8 cellular contexts compared by ENCODE assay signal in the genomic region with DNA sequence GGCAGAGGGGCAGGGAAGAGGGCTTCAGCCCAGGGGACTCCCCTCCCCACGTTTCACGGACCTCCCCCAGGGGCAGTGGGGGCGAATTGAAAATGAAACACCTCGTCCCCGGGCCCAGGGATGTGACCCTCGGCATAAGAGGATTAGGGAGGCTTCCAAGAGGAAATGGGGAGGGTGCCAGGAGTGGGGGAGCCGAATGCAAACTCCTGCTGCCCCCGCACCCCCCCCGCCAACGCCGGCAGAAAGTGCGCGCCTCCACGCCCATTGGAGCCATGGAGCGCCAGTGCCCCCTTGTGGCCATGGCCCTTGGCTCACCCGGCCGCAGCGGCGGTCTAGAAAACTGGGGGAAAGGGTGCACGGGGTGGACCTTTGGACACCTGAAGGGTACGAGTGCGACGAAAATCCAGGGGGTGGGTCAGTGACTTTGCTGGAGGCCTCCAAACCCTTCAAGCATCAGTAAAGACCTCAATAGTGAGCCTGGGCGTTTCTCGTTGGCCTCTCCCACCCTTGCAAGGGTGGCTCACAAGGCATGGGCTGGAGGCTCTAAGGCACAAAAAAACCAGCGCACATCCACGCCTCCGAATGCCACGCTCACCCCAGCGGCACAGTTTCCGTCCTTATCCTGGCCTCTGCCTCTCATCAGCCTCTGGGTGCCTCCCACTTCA.
A peak's percentile ranks its signal among the peaks of the same experiment; 100 is the strongest.
DNase-seq lines count a peak whose midpoint lies in the region; ATAC-seq and TF ChIP-seq lines count a peak whose summit lies in the region.

No MANE protein-coding gene starts in this region.

- H3K4me3 ChIP-seq in fibroblast of pulmonary artery (replicated peaks; ENCODE audit: low read depth, low read length) (peak overlapping the region; percentile 52), neural cell (ENCODE audit: low read length) (peak overlapping the region; percentile 51)

- WGBS in H9 (ENCODE audit: extremely low coverage, insufficient read length, low lambda C conversion rate), result no CpG with 5 or more reads among the region's 31 CpGs

- peak overlapping the region; percentile 26 for H3K4me3 Mint-ChIP-seq in Calu3 (ENCODE audit: low read depth, unreplicated experiment)
- peak overlapping the region; percentile 41 to 75 for H3K4me3 Mint-ChIP-seq in H9
- peak overlapping the region; percentile 22 to 44 for H3K4me3 Mint-ChIP-seq in activated T-cell treated with anti-CD3 and anti-CD28 coated beads, Interleukin-2, amount 50 U/mL, for 72 hours
- H3K4me3 Mint-ChIP-seq in stimulated activated naive CD8-positive, alpha-beta T cell treated with anti-CD3 and anti-CD28 coated beads, Interleukin-15, amount 100 ng/mL, for 72 hours, result peak overlapping the region; percentile 33 to 44

- H3K4me1 Mint-ChIP-seq in Calu3 (ENCODE audit: low read depth, unreplicated experiment) (peaks cover 4% of the 10 kb centered on the region), H9 (peaks cover 6 to 27% of the 10 kb centered on the region in 2 experiments)
- no peaks in the 10 kb centered on the region for H3K4me1 Mint-ChIP-seq in activated T-cell treated with anti-CD3 and anti-CD28 coated beads, Interleukin-2, amount 50 U/mL, for 72 hours (ENCODE audit: low read depth)
- H3K4me1 Mint-ChIP-seq in stimulated activated naive CD8-positive, alpha-beta T cell treated with anti-CD3 and anti-CD28 coated beads, Interleukin-15, amount 100 ng/mL, for 72 hours, result no peaks in the 10 kb centered on the region

- H3K23me2 ChIP-seq in H9 (ENCODE audit: insufficient read length, low read depth, low read length, poor library complexity, severe bottlenecking), result no peaks in the 10 kb centered on the region

- H4K8ac ChIP-seq in H9 (replicated peaks; ENCODE audit: insufficient read length, low read depth, low read length), result no peak overlapping the region

- H3K4me2 ChIP-seq in H9 (ENCODE audit: insufficient read depth, insufficient read length, low read length) (peak overlapping the region; percentile 46), neural cell (ENCODE audit: low read length) (no peak overlapping the region)

- H2BK12ac ChIP-seq in H9 (ENCODE audit: insufficient read length, low read depth, low read length), result no peak overlapping the region

- H3K27me3 Mint-ChIP-seq in Calu3 (ENCODE audit: unreplicated experiment), result peaks cover 8% of the 10 kb centered on the region
- H3K27me3 Mint-ChIP-seq in H9 (ENCODE audit: low read depth), result peaks cover 94% of the 10 kb centered on the region
- H3K27me3 Mint-ChIP-seq in activated T-cell treated with anti-CD3 and anti-CD28 coated beads, Interleukin-2, amount 50 U/mL, for 72 hours (ENCODE audit: low read depth), result peaks cover 42% of the 10 kb centered on the region
- H3K27me3 Mint-ChIP-seq in stimulated activated naive CD8-positive, alpha-beta T cell treated with anti-CD3 and anti-CD28 coated beads, Interleukin-15, amount 100 ng/mL, for 72 hours, result no peaks in the 10 kb centered on the region

- no peak overlapping the region for H4K91ac ChIP-seq in H9 (ENCODE audit: insufficient read length, low read depth, low read length)

- H3K27ac ChIP-seq in H9 (ENCODE audit: insufficient read length, low read depth, low read length) (no peak overlapping the region), neural cell (ENCODE audit: low read length) (no peak overlapping the region)

- no peak overlapping the region for H3K56ac ChIP-seq in H9 (ENCODE audit: insufficient read length, low read depth, low read length)

- H3K27me3 ChIP-seq in H9 (ENCODE audit: insufficient read depth, low read length) (peaks cover 26% of the 10 kb centered on the region), neural cell (ENCODE audit: insufficient read depth, low read depth, low read length) (no peaks in the 10 kb centered on the region)

- H3K18ac ChIP-seq in H9 (ENCODE audit: insufficient read length, low read depth, low read length), result no peak overlapping the region

- no peak overlapping the region for H2BK20ac ChIP-seq in H9 (ENCODE audit: low read depth, low read length, poor library complexity, severe bottlenecking)

- H4K5ac ChIP-seq in H9 (ENCODE audit: insufficient read length, low read depth, low read length), result no peak overlapping the region

- H3T11ph ChIP-seq in H9 (ENCODE audit: low read length), result no peak overlapping the region

- no peak overlapping the region for H3K4ac ChIP-seq in H9 (ENCODE audit: low read depth, low read length)

- H2BK120ac ChIP-seq in H9 (ENCODE audit: low read depth, low read length, poor library complexity, severe bottlenecking), result no peak overlapping the region

- peak; percentile 76 for DNase-seq in Calu3
- no peak for DNase-seq in H9
- DNase-seq in NCI-H774 (lab: John Stamatoyannopoulos, UW), result peak; percentile 1
- DNase-seq in activated T-cell treated with anti-CD3 and anti-CD28 coated beads, Interleukin-2, amount 50 U/mL, for 72 hours, result peak; percentile 60 to 62
- DNase-seq in fibroblast of pulmonary artery (ENCODE audit: low read depth), result peak; percentile 36
- peak; percentile 31 to 48 for DNase-seq in stimulated activated naive CD8-positive, alpha-beta T cell treated with anti-CD3 and anti-CD28 coated beads, Interleukin-15, amount 100 ng/mL, for 72 hours

- H3F3A ChIP-seq in neural cell (ENCODE audit: insufficient read depth, low read length, poor library complexity, severe bottlenecking), result no peaks in the 10 kb centered on the region

- H3K9ac ChIP-seq in H9 (ENCODE audit: extremely low read depth, insufficient read length, low read length) (no peak overlapping the region), neural cell (ENCODE audit: low read length) (no peak overlapping the region)

- H3K36me3 Mint-ChIP-seq in Calu3 (ENCODE audit: insufficient read depth, unreplicated experiment), result no peaks in the 10 kb centered on the region
- H3K36me3 Mint-ChIP-seq in H9 (ENCODE audit: insufficient read depth in 1 of 3, low read depth in 3 of 3), result peaks cover 0 to 5% (median 0%) of the 10 kb centered on the region in 3 experiments; a peak in 2 of 7 replicates
- no peaks in the 10 kb centered on the region for H3K36me3 Mint-ChIP-seq in activated T-cell treated with anti-CD3 and anti-CD28 coated beads, Interleukin-2, amount 50 U/mL, for 72 hours (ENCODE audit: insufficient read depth in 2 of 2)

- H3K36me3 ChIP-seq in neural cell (ENCODE audit: insufficient read depth, low read length), result no peaks in the 10 kb centered on the region

- H4K20me1 ChIP-seq in H9 (ENCODE audit: control insufficient read depth, insufficient read depth, insufficient read length), result no peaks in the 10 kb centered on the region
- H4K20me1 ChIP-seq in neural cell (ENCODE audit: insufficient read depth), result no peaks in the 10 kb centered on the region

- H3K9me3 ChIP-seq in H9 (ENCODE audit: control insufficient read depth, low read depth, low read length) (peaks cover 6% of the 10 kb centered on the region), neural cell (ENCODE audit: low read length) (no peaks in the 10 kb centered on the region)

- no peak overlapping the region for H2AK5ac ChIP-seq in H9 (ENCODE audit: insufficient read length, low read length)

- no peaks in the 10 kb centered on the region for H3K79me2 ChIP-seq in H9 (ENCODE audit: insufficient read depth, low read length)
- no peaks in the 10 kb centered on the region for H3K79me2 ChIP-seq in neural cell (replicated peaks; ENCODE audit: insufficient read depth, low read length)

- no peak overlapping the region for H2BK15ac ChIP-seq in H9 (ENCODE audit: low read depth, low read length)

- H3K23ac ChIP-seq in H9 (ENCODE audit: insufficient read length, low read depth, low read length), result no peak overlapping the region

- no peak for TF ChIP-seq EP300 in neural cell (conservative IDR thresholded peaks at IDR 0.05; ENCODE audit: poor library complexity, severe bottlenecking)

- TF ChIP-seq RAD21 in neural cell (conservative IDR thresholded peaks at IDR 0.05), result peak; percentile 89

- H2AFZ ChIP-seq in H9 (ENCODE audit: low read length) (no peak overlapping the region), neural cell (ENCODE audit: low read depth, low read length) (no peak overlapping the region)

- intact Hi-C loops in Calu3 (cut with micrococcal nuclease; ENCODE audit: unreplicated experiment), result loop anchor here (1.0 to 10.0 kb wide), 3 partner anchors 101 to 464 kb away; no protein-coding TSS in a partner anchor

- no peaks in the 10 kb centered on the region for H3K79me1 ChIP-seq in H9 (ENCODE audit: insufficient read depth, low read depth, low read length, poor library complexity, severe bottlenecking)

- no peak overlapping the region for H3K14ac ChIP-seq in H9 (ENCODE audit: insufficient read depth, low read length)

- peak; percentile 65 to 76 for ATAC-seq in activated T-cell treated with anti-CD3 and anti-CD28 coated beads, Interleukin-2, amount 50 U/mL, for 72 hours (replicated peaks in 1 of 2)
- ATAC-seq in stimulated activated naive CD8-positive, alpha-beta T cell treated with anti-CD3 and anti-CD28 coated beads, Interleukin-15, amount 100 ng/mL, for 72 hours, result peak; percentile 76
- no peak for ATAC-seq in HG03565 (IDR thresholded peaks at IDR 0.05; ENCODE audit: unreplicated experiment)

- CTCF ChIA-PET in Calu3 (lab: Charles Lee), result no interaction called here

- H3K4me1 ChIP-seq in H9 (ENCODE audit: insufficient read depth, low read length), result no peaks in the 10 kb centered on the region

- TF ChIP-seq CTCF in Calu3 (IDR thresholded peaks at IDR 0.05; ENCODE audit: unreplicated experiment), result peak; percentile 87
- TF ChIP-seq CTCF in H9 (conservative IDR thresholded peaks at IDR 0.05), result peak; percentile 78
- TF ChIP-seq CTCF in fibroblast of pulmonary artery (IDR thresholded peaks at IDR 0.05; ENCODE audit: low read length, missing control alignments), result peak; percentile 63
- peak; percentile 85 for TF ChIP-seq CTCF in neural cell (IDR thresholded peaks at IDR 0.05; ENCODE audit: poor library complexity, severe bottlenecking)

- no peaks in the 10 kb centered on the region for H3K9me3 Mint-ChIP-seq in Calu3 (ENCODE audit: low read depth, unreplicated experiment)
- peaks cover 81 to 84% of the 10 kb centered on the region in 2 experiments for H3K9me3 Mint-ChIP-seq in H9
- H3K9me3 Mint-ChIP-seq in activated T-cell treated with anti-CD3 and anti-CD28 coated beads, Interleukin-2, amount 50 U/mL, for 72 hours, result no peaks in the 10 kb centered on the region
- no peaks in the 10 kb centered on the region for H3K9me3 Mint-ChIP-seq in stimulated activated naive CD8-positive, alpha-beta T cell treated with anti-CD3 and anti-CD28 coated beads, Interleukin-15, amount 100 ng/mL, for 72 hours

- H3K27ac Mint-ChIP-seq in Calu3 (ENCODE audit: unreplicated experiment), result no peak overlapping the region
- H3K27ac Mint-ChIP-seq in H9, result no peak overlapping the region
- H3K27ac Mint-ChIP-seq in activated T-cell treated with anti-CD3 and anti-CD28 coated beads, Interleukin-2, amount 50 U/mL, for 72 hours, result no peak overlapping the region
- H3K27ac Mint-ChIP-seq in stimulated activated naive CD8-positive, alpha-beta T cell treated with anti-CD3 and anti-CD28 coated beads, Interleukin-15, amount 100 ng/mL, for 72 hours, result no peak overlapping the region

- no peak overlapping the region for H2BK5ac ChIP-seq in H9 (ENCODE audit: insufficient read length, low read length)

- no peaks in the 10 kb centered on the region for H3K9me2 ChIP-seq in neural cell (ENCODE audit: insufficient read depth, low read length)

- no TSS peak for BruUV-seq in Calu3 (replicated peaks; lab: Mats Ljungman, UMichigan)

TF ChIP-seq in neural cell, 6 proteins besides CTCF, POLR2A, EP300 and RAD21:
- TF ChIP-seq SMC3 (conservative IDR thresholded peaks at IDR 0.05; ENCODE audit: poor library complexity) (peak; percentile 92), TAF1 (IDR thresholded peaks at IDR 0.05; ENCODE audit: low read depth) (no peak)
